Comparison of ENCODE assay signal across 13 cellular contexts in the genomic region with DNA sequence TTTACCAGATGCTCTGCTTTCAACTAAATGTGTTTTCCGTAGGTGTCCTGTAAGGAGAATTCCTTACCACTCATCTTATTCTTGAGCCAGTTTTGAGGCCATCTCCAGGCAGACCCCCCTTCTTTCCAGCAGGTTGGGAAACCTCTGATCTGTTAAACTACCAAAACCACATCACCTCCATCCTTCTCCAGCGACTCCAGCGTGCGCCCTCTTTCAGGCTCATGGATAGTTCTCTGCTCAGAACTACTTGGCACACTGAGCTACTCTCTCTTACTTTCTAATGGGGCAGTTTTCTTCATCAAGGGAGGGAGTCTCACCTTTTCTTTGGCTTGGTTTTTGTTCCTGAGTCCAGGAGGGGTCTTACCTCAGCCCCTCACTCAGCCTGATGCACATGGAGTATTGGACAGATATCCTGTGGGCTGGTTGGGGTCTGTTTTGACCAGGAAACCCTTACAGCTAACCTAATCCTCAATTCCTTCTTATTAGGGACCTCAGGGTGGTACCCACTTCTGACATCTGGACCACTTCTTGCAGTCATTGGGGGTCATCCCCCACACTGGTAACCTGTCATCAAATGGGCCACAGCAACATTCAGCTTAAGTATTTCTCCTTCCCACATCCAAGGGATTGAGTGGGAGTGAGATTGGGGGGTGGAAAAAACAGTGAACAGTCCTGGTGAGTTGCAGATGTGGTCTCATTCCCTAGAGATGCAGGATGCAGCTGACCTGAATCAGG. TPM values are rescaled to one million over a fixed set of nuclear protein-coding genes. Genes with fewer than 3 reads are reported as not detected.
DNase-seq lines count a peak whose midpoint lies in the region; ATAC-seq and TF ChIP-seq lines count a peak whose summit lies in the region.
"Had no signal": no experiment of that assay in that cellular context is flagged by ENCODE, and none has a peak within 500 bp of the region (broad histone marks: within the 10 kb centered on the region; RNA-seq: fewer than 3 reads in every experiment).

No MANE protein-coding gene starts in this region.

- peak overlapping the region; percentile 6 for H3K27ac ChIP-seq in right cardiac atrium (ENCODE audit: low read length)
- peak overlapping the region; percentile 43 for H3K27ac ChIP-seq in RWPE2 (ENCODE audit: poor library complexity, severe bottlenecking)
- peak overlapping the region; percentile 29 for H3K27ac ChIP-seq in osteoblast (ENCODE audit: low read depth, low read length)
- H3K27ac ChIP-seq in uterus, result peak overlapping the region; percentile 62 to 76
- H3K27ac ChIP-seq in Karpas-422 (ENCODE audit: low read length), result no peak overlapping the region

- H3K9me2 ChIP-seq in Karpas-422 (replicated peaks; ENCODE audit: insufficient read depth, low read length), result no peaks in the 10 kb centered on the region

- ATAC-seq in right cardiac atrium, result no peak
- no peak for ATAC-seq in Right ventricle myocardium superior (ENCODE audit: poor library complexity)
- ATAC-seq in RWPE2 (ENCODE audit: low read depth), result no peak
- ATAC-seq in HG03520 (IDR thresholded peaks at IDR 0.05; ENCODE audit: unreplicated experiment), result no peak

- TF ChIP-seq POLR2A in uterus (IDR thresholded peaks at IDR 0.05), result no peak

- H3K27me3 ChIP-seq in right cardiac atrium (ENCODE audit: control insufficient read depth, insufficient read depth), result no peaks in the 10 kb centered on the region
- H3K27me3 ChIP-seq in RWPE2 (ENCODE audit: insufficient read depth, poor library complexity, severe bottlenecking), result no peaks in the 10 kb centered on the region
- no peaks in the 10 kb centered on the region for H3K27me3 ChIP-seq in osteoblast (ENCODE audit: insufficient read depth, low read length)
- H3K27me3 ChIP-seq in uterus, result no peaks in the 10 kb centered on the region
- H3K27me3 ChIP-seq in Karpas-422 (ENCODE audit: low read length), result no peaks in the 10 kb centered on the region

- intact Hi-C loops in right cardiac atrium (cut with DNase I) (no loop called here), Right ventricle myocardium superior (cut with DNase I) (no loop called here), uterus (cut with DNase I; ENCODE audit: low total_unique reads) (no loop called here)

- no peaks in the 10 kb centered on the region for H3K9me3 ChIP-seq in right cardiac atrium (ENCODE audit: control insufficient read depth, low read length)
- no peaks in the 10 kb centered on the region for H3K9me3 ChIP-seq in RWPE2 (ENCODE audit: severe bottlenecking)
- no peaks in the 10 kb centered on the region for H3K9me3 ChIP-seq in osteoblast (ENCODE audit: low read depth, low read length)
- H3K9me3 ChIP-seq in uterus, result no peaks in the 10 kb centered on the region
- H3K9me3 ChIP-seq in Karpas-422 (ENCODE audit: low read length), result peaks cover under 1% of the 10 kb centered on the region; the same call in 1 of the 2 replicates

- peak overlapping the region; percentile 59 for H2AFZ ChIP-seq in osteoblast (ENCODE audit: low read length)
- no peak overlapping the region for H2AFZ ChIP-seq in Karpas-422 (ENCODE audit: low read length)

- H3K4me1 ChIP-seq in right cardiac atrium (ENCODE audit: control insufficient read depth, insufficient read depth, low read length) (peaks cover 2% of the 10 kb centered on the region), RWPE2 (ENCODE audit: insufficient read depth, poor library complexity, severe bottlenecking) (peaks cover 4% of the 10 kb centered on the region), osteoblast (ENCODE audit: insufficient read depth, low read length) (peaks cover 29% of the 10 kb centered on the region), uterus (peaks cover 0 to 3% of the 10 kb centered on the region in 2 donors), Karpas-422 (ENCODE audit: low read length) (peaks cover 3% of the 10 kb centered on the region; the same call in 1 of the 2 replicates)

- no peak for TF ChIP-seq CTCF in RWPE2 (IDR thresholded peaks at IDR 0.05; ENCODE audit: poor library complexity, severe bottlenecking)
- no peak for TF ChIP-seq CTCF in osteoblast (IDR thresholded peaks at IDR 0.05; ENCODE audit: extremely low read depth, low read depth, low read length)
- no peak for TF ChIP-seq CTCF in uterus (IDR thresholded peaks at IDR 0.05)

- H3K79me2 ChIP-seq in osteoblast (ENCODE audit: insufficient read depth, low read length), result no peaks in the 10 kb centered on the region
- H3K79me2 ChIP-seq in Karpas-422 (ENCODE audit: low read length), result no peaks in the 10 kb centered on the region

- peak overlapping the region; percentile 6 for H3K4me2 ChIP-seq in osteoblast (ENCODE audit: insufficient read depth, low read length)
- H3K4me2 ChIP-seq in Karpas-422 (ENCODE audit: low read depth, low read length, poor library complexity, severe bottlenecking), result no peak overlapping the region

- H3K4me3 ChIP-seq in right cardiac atrium (ENCODE audit: low read length) (no peak overlapping the region), RWPE2 (ENCODE audit: severe bottlenecking) (no peak overlapping the region), osteoblast (ENCODE audit: insufficient read depth, low read length) (no peak overlapping the region), uterus (no peak overlapping the region), Karpas-422 (ENCODE audit: low read length) (no peak overlapping the region)

- no peak overlapping the region for H3K9ac ChIP-seq in Karpas-422 (ENCODE audit: low read length)

- H4K20me1 ChIP-seq in osteoblast (ENCODE audit: insufficient read depth, low read length), result no peaks in the 10 kb centered on the region
- no peaks in the 10 kb centered on the region for H4K20me1 ChIP-seq in Karpas-422 (ENCODE audit: insufficient read depth, low read depth, low read length)

- DNase-seq in right cardiac atrium, result no peak
- DNase-seq in Right ventricle myocardium superior, result no peak
- no peak for DNase-seq in RWPE2 (ENCODE audit: low spot score)
- DNase-seq in osteoblast (ENCODE audit: insufficient read length, low spot score, missing footprints), result peak; percentile 38
- DNase-seq in uterus, result no peak
- DNase-seq in occipital lobe (lab: John Stamatoyannopoulos, UW), result no peak
- DNase-seq in Karpas-422, result no peak
- DNase-seq: GF-D8, NCI-H1694 treated with DMSO at 0.1 percent for 48 hours, NCI-H2081 treated with DMSO at 0.1 percent for 48 hours, NCI-H526 treated with DMSO at 0.1 percent for 48 hours had no signal

- no peaks in the 10 kb centered on the region for H3K36me3 ChIP-seq in RWPE2 (ENCODE audit: low read depth)
- H3K36me3 ChIP-seq in osteoblast (ENCODE audit: insufficient read depth, low read length), result no peaks in the 10 kb centered on the region
- no peaks in the 10 kb centered on the region for H3K36me3 ChIP-seq in uterus
- no peaks in the 10 kb centered on the region for H3K36me3 ChIP-seq in Karpas-422 (ENCODE audit: insufficient read depth, low read length)

- WGBS in right cardiac atrium, result 92% methylated on average over 4 of the region's 4 CpGs

RNA-seq across cellular contexts. Expression of a gene that starts 5.2 kb away (rescaled TPM):
- total RNA-seq in right cardiac atrium, result not detected
- not detected for polyA plus RNA-seq in right cardiac atrium
- total RNA-seq in Right ventricle myocardium superior, result not detected
- total RNA-seq in osteoblast, result under 0.01 and 0.29 TPM in 2 replicates
- under 1 TPM in 2 of 4 donors, not detected in 2; 0.28 to 0.37 TPM for total RNA-seq in uterus
- 0.31 TPM for total RNA-seq in occipital lobe
- total RNA-seq in Karpas-422 (2014; rRNA removed; shearing (Covaris generic); ENCODE audit: low replicate concordance), result 2.1 and 19.0 TPM in 2 replicates
- polyA plus RNA-seq: IgD-negative memory B cell had no signal
